Comparison of ENCODE assay signal across 1 cellular context in genomic region chr22:25402501-25403283, GRCh38.
A peak's percentile ranks its signal among the peaks of the same experiment; 100 is the strongest.
TF ChIP-seq lines count a peak whose summit lies in the region.

No MANE protein-coding gene starts in this region.

TF ChIP-seq in HepG2, 621 proteins besides CTCF, POLR2A, EP300 and RAD21 (continued from another document and continues in another):
- TF ChIP-seq ZXDC (CRISPR knock-in tag; IDR thresholded peaks at IDR 0.05) (no peak; the same call in 1 of the 2 replicates), SMAD1 (CRISPR knock-in tag; IDR thresholded peaks at IDR 0.05; ENCODE audit: borderline replicate concordance, low read depth) (peak; percentile 38; the same call in 1 of the 2 replicates), SKIL (CRISPR knock-in tag; IDR thresholded peaks at IDR 0.05; ENCODE audit: borderline replicate concordance) (peak; percentile 94), ZBTB44 (CRISPR knock-in tag; IDR thresholded peaks at IDR 0.05) (no peak), TCF7 (IDR thresholded peaks at IDR 0.05; ENCODE audit: low read depth) (peak; percentile 49; the same call in 1 of the 2 replicates), PRPF4 (IDR thresholded peaks at IDR 0.05; ENCODE audit: low read depth, low read length, poor library complexity, severe bottlenecking) (no peak), SKI (IDR thresholded peaks at IDR 0.05; ENCODE audit: partially characterized antibody) (peak; percentile 93), MIER3 (CRISPR knock-in tag; IDR thresholded peaks at IDR 0.05; ENCODE audit: borderline replicate concordance) (0 out of 2 replicates have a peak, but pooled peaks have one; percentile 44), ZNF780A (CRISPR knock-in tag; IDR thresholded peaks at IDR 0.05) (no peak), THAP8 (CRISPR knock-in tag; IDR thresholded peaks at IDR 0.05; ENCODE audit: borderline replicate concordance) (no peak), JUNB (CRISPR knock-in tag; IDR thresholded peaks at IDR 0.05; ENCODE audit: borderline replicate concordance) (no peak), ZNF263 (CRISPR knock-in tag; IDR thresholded peaks at IDR 0.05) (peak; percentile 84), ZMYM2 (CRISPR knock-in tag; IDR thresholded peaks at IDR 0.05) (peak; percentile 100), ZGPAT (CRISPR knock-in tag; IDR thresholded peaks at IDR 0.05) (peak; percentile 69; the same call in 1 of the 2 replicates), MAFK (conservative IDR thresholded peaks at IDR 0.05 in 1 of 2, IDR thresholded peaks at IDR 0.05 in 1 of 2; ENCODE audit: low read length in 2 of 2) (no peak), KAT2B (IDR thresholded peaks at IDR 0.05; ENCODE audit: borderline replicate concordance, low read depth, low read length) (no peak), PBX2 (CRISPR knock-in tag; IDR thresholded peaks at IDR 0.05) (no peak), ZNF44 (CRISPR knock-in tag; IDR thresholded peaks at IDR 0.05) (no peak), ZSCAN5A (CRISPR knock-in tag; IDR thresholded peaks at IDR 0.05; ENCODE audit: borderline replicate concordance) (no peak), SATB2 (CRISPR knock-in tag; IDR thresholded peaks at IDR 0.05) (no peak), ATF1 (CRISPR knock-in tag; IDR thresholded peaks at IDR 0.05) (no peak), STAT6 (CRISPR knock-in tag; IDR thresholded peaks at IDR 0.05; ENCODE audit: borderline replicate concordance) (0 out of 2 replicates have a peak, but pooled peaks have one; percentile 49), ZBTB20 (CRISPR knock-in tag; IDR thresholded peaks at IDR 0.05; ENCODE audit: borderline replicate concordance, low read depth) (peak; percentile 19; the same call in 1 of the 2 replicates), HMG20A (CRISPR knock-in tag; IDR thresholded peaks at IDR 0.05; ENCODE audit: borderline replicate concordance) (peak; percentile 82; the same call in 1 of the 2 replicates), GZF1 (CRISPR knock-in tag; IDR thresholded peaks at IDR 0.05) (no peak), KLF15 (CRISPR knock-in tag; IDR thresholded peaks at IDR 0.05; ENCODE audit: borderline replicate concordance) (no peak), SETDB1 (CRISPR knock-in tag; IDR thresholded peaks at IDR 0.05; ENCODE audit: borderline replicate concordance) (no peak), ARNT2 (CRISPR knock-in tag; IDR thresholded peaks at IDR 0.05; ENCODE audit: low read depth) (peak; percentile 78), SNAPC4 (CRISPR knock-in tag; IDR thresholded peaks at IDR 0.05) (no peak), PTBP1 (IDR thresholded peaks at IDR 0.05; ENCODE audit: low read depth, low read length, poor library complexity, severe bottlenecking) (no peak), ZSCAN20 (CRISPR knock-in tag; IDR thresholded peaks at IDR 0.05; ENCODE audit: borderline replicate concordance) (no peak), DBP (CRISPR knock-in tag; IDR thresholded peaks at IDR 0.05; ENCODE audit: not compliant biosample characterization) (no peak), KLF16 (CRISPR knock-in tag; IDR thresholded peaks at IDR 0.05) (peak in 1 of 2 experiments; percentile 76; a peak in 1 of 4 replicates), RELA (CRISPR knock-in tag; IDR thresholded peaks at IDR 0.05) (no peak), SP2 (CRISPR knock-in tag; IDR thresholded peaks at IDR 0.05) (0 out of 2 replicates have a peak, but pooled peaks have one; percentile 9), PCBP1 (IDR thresholded peaks at IDR 0.05; ENCODE audit: borderline replicate concordance, low read depth, low read length) (no peak), CREBL2 (CRISPR knock-in tag; IDR thresholded peaks at IDR 0.05; ENCODE audit: borderline replicate concordance) (no peak), ZNF7 (CRISPR knock-in tag; IDR thresholded peaks at IDR 0.05) (no peak), RXRA (CRISPR knock-in tag; IDR thresholded peaks at IDR 0.05) (peak; percentile 96), ZNF792 (CRISPR knock-in tag; IDR thresholded peaks at IDR 0.05) (0 out of 2 replicates have a peak, but pooled peaks have one; percentile 37)
